In genomic region chr13:33545492-33545891, GRCh38 we compare ENCODE assay signal across 12 cellular contexts.
DNase-seq lines count a peak whose midpoint lies in the region; ATAC-seq and TF ChIP-seq lines count a peak whose summit lies in the region.
"Had no signal": no experiment of that assay in that cellular context is flagged by ENCODE, and none has a peak within 500 bp of the region (broad histone marks: within the 10 kb centered on the region; RNA-seq: fewer than 3 reads in every experiment).

No MANE protein-coding gene starts in this region.

- peak overlapping the region; percentile 13 for H3K4me3 Mint-ChIP-seq in activated T-cell treated with anti-CD3 and anti-CD28 coated beads, Interleukin-2, amount 50 U/mL, for 4 hours
- H3K4me3 Mint-ChIP-seq in activated T-helper 1 cell treated with anti-CD3 and anti-CD28 coated beads, Interleukin-12 subunit alpha, Interleukin-12 subunit beta, Interleukin-2, Interleukin-4 antibody, amounts not matched to agents 30 ng/mL and 10 ng/mL and 1 ng/mL, durations not matched to agents 14 hours and 24 hours and 36 hours = peak overlapping the region; percentile 37

- WGBS in urinary bladder = 91% methylated on average over 3 of the region's 3 CpGs

- peak overlapping the region; percentile 23 for H3K27ac ChIP-seq in urinary bladder (ENCODE audit: low read depth)
- H3K27ac ChIP-seq: upper lobe of right lung had no signal

- no peak overlapping the region for H3K4me3 ChIP-seq in urinary bladder (ENCODE audit: low read depth, low read length)
- H3K4me3 ChIP-seq: right atrium auricular region, upper lobe of right lung had no signal

- no peaks in the 10 kb centered on the region for H3K4me1 ChIP-seq in urinary bladder (ENCODE audit: insufficient read depth)

- no peaks in the 10 kb centered on the region for H3K36me3 ChIP-seq in urinary bladder (ENCODE audit: insufficient read depth)
- H3K36me3 ChIP-seq: right atrium auricular region, upper lobe of right lung had no signal

- no peak for DNase-seq in activated T-cell treated with anti-CD3 and anti-CD28 coated beads, Interleukin-2, amount 50 U/mL, for 4 hours
- DNase-seq in activated T-cell treated with anti-CD3 and anti-CD28 coated beads, Interleukin-2, amount 50 U/mL, for 48 hours = no peak
- DNase-seq in activated T-helper 1 cell treated with anti-CD3 and anti-CD28 coated beads, Interleukin-12 subunit alpha, Interleukin-12 subunit beta, Interleukin-2, Interleukin-4 antibody, amounts not matched to agents 30 ng/mL and 10 ng/mL and 1 ng/mL, durations not matched to agents 14 hours and 24 hours and 36 hours (ENCODE audit: low spot score) = no peak
- peak; percentile 43 for DNase-seq in mucosa of gallbladder (ENCODE audit: low spot score)
- DNase-seq in A172 (ENCODE audit: low spot score) = no peak
- no peak for DNase-seq in GM20000 (ENCODE audit: low spot score)
- no peak for DNase-seq in NCI-H226
- DNase-seq: NCI-H524 treated with DMSO at 0.1 percent for 48 hours, upper lobe of right lung had no signal

- ATAC-seq in activated T-cell treated with anti-CD3 and anti-CD28 coated beads, Interleukin-2, amount 50 U/mL, for 4 hours = no peak
- ATAC-seq: esophagus mucosa, upper lobe of right lung had no signal

- TF ChIP-seq CTCF in GM20000 (IDR thresholded peaks at IDR 0.05; ENCODE audit: extremely low read depth, missing control alignments) = no peak

- intact Hi-C loops in activated T-helper 1 cell treated with anti-CD3 and anti-CD28 coated beads, Interleukin-12 subunit alpha, Interleukin-12 subunit beta, Interleukin-2, Interleukin-4 antibody, amounts not matched to agents 30 ng/mL and 10 ng/mL and 1 ng/mL, durations not matched to agents 14 hours and 24 hours and 36 hours (cut with micrococcal nuclease) = loop anchor here (10.0 kb wide), 1 partner anchor 1511 kb away; the partner anchor contains the start of gene FRY

- no peaks in the 10 kb centered on the region for H3K27me3 Mint-ChIP-seq in activated T-cell treated with anti-CD3 and anti-CD28 coated beads, Interleukin-2, amount 50 U/mL, for 4 hours (ENCODE audit: low read depth)
- H3K27me3 Mint-ChIP-seq in activated T-helper 1 cell treated with anti-CD3 and anti-CD28 coated beads, Interleukin-12 subunit alpha, Interleukin-12 subunit beta, Interleukin-2, Interleukin-4 antibody, amounts not matched to agents 30 ng/mL and 10 ng/mL and 1 ng/mL, durations not matched to agents 14 hours and 24 hours and 36 hours (ENCODE audit: insufficient read depth) = no peaks in the 10 kb centered on the region

- peak overlapping the region; percentile 77 for H3K27ac Mint-ChIP-seq in activated T-helper 1 cell treated with anti-CD3 and anti-CD28 coated beads, Interleukin-12 subunit alpha, Interleukin-12 subunit beta, Interleukin-2, Interleukin-4 antibody, amounts not matched to agents 30 ng/mL and 10 ng/mL and 1 ng/mL, durations not matched to agents 14 hours and 24 hours and 36 hours

- peaks cover 40% of the 10 kb centered on the region for H3K4me1 Mint-ChIP-seq in activated T-cell treated with anti-CD3 and anti-CD28 coated beads, Interleukin-2, amount 50 U/mL, for 4 hours (ENCODE audit: low read depth)
- peaks cover 41% of the 10 kb centered on the region for H3K4me1 Mint-ChIP-seq in activated T-helper 1 cell treated with anti-CD3 and anti-CD28 coated beads, Interleukin-12 subunit alpha, Interleukin-12 subunit beta, Interleukin-2, Interleukin-4 antibody, amounts not matched to agents 30 ng/mL and 10 ng/mL and 1 ng/mL, durations not matched to agents 14 hours and 24 hours and 36 hours (ENCODE audit: low read depth)

- H3K9me3 Mint-ChIP-seq in activated T-cell treated with anti-CD3 and anti-CD28 coated beads, Interleukin-2, amount 50 U/mL, for 4 hours = no peaks in the 10 kb centered on the region
- peaks cover 7% of the 10 kb centered on the region for H3K9me3 Mint-ChIP-seq in activated T-helper 1 cell treated with anti-CD3 and anti-CD28 coated beads, Interleukin-12 subunit alpha, Interleukin-12 subunit beta, Interleukin-2, Interleukin-4 antibody, amounts not matched to agents 30 ng/mL and 10 ng/mL and 1 ng/mL, durations not matched to agents 14 hours and 24 hours and 36 hours

- H3K36me3 Mint-ChIP-seq in activated T-cell treated with anti-CD3 and anti-CD28 coated beads, Interleukin-2, amount 50 U/mL, for 4 hours (ENCODE audit: insufficient read depth) = no peaks in the 10 kb centered on the region
- H3K36me3 Mint-ChIP-seq in activated T-helper 1 cell treated with anti-CD3 and anti-CD28 coated beads, Interleukin-12 subunit alpha, Interleukin-12 subunit beta, Interleukin-2, Interleukin-4 antibody, amounts not matched to agents 30 ng/mL and 10 ng/mL and 1 ng/mL, durations not matched to agents 14 hours and 24 hours and 36 hours (ENCODE audit: low read depth) = peaks cover under 1% of the 10 kb centered on the region
